In the genomic region with DNA sequence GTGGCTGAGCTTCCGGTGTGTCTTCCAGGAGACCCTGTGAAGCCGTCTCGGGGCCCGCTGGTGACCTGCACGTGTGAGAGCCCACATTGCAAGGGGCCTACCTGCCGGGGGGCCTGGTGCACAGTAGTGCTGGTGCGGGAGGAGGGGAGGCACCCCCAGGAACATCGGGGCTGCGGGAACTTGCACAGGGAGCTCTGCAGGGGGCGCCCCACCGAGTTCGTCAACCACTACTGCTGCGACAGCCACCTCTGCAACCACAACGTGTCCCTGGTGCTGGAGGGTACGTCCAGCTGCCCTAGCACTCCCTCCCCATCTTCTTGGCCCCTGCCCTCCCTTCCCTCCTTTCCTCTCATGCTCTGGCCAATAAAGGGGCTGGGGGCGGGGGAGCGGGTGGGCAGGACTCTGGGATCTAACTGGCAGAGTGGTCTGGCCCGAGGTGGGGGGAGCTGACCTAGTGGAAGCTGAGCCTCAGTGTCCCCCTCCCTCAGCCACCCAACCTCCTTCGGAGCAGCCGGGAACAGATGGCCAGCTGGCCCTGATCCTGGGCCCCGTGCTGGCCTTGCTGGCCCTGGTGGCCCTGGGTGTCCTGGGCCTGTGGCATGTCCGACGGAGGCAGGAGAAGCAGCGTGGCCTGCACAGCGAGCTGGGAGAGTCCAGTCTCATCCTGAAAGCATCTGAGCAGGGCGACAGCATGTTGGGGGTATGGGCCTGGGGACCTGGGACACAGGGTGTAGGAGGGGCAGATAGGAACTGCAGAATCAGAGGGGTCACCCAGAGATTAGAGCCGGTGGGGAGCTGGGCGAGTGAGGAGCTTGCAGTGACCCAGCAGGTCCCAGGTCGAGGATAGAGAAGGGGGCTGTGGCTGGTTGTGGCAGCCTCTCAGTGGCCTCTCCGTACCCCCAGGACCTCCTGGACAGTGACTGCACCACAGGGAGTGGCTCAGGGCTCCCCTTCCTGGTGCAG, we compare ENCODE assay signal across 14 cellular contexts. TPM values are rescaled to one million over a fixed set of nuclear protein-coding genes. Genes with fewer than 3 reads are reported as not detected.
A peak's percentile ranks its signal among the peaks of the same experiment; 100 is the strongest.
DNase-seq lines count a peak whose midpoint lies in the region; ATAC-seq and TF ChIP-seq lines count a peak whose summit lies in the region.
"Had no signal": no experiment of that assay in that cellular context is flagged by ENCODE, and none has a peak within 500 bp of the region (broad histone marks: within the 10 kb centered on the region; RNA-seq: fewer than 3 reads in every experiment).

No MANE protein-coding gene starts in this region.

- no peaks in the 10 kb centered on the region for H3K9me3 Mint-ChIP-seq in endodermal cell

- 84 to 90% methylated on average over 14 to 30 of the region's 30 CpGs for WGBS in endodermal cell (ENCODE audit: insufficient coverage in 1 of 2, insufficient read length in 1 of 2), 2 experiments

- TF ChIP-seq CTCF in right atrium auricular region (IDR thresholded peaks at IDR 0.05), result no peak
- peak; percentile 71 for TF ChIP-seq CTCF in endodermal cell (conservative IDR thresholded peaks at IDR 0.05)

- peaks cover 43% of the 10 kb centered on the region for H3K27me3 Mint-ChIP-seq in endodermal cell (ENCODE audit: insufficient read depth)

- no peaks in the 10 kb centered on the region for H3K27me3 ChIP-seq in right atrium auricular region
- H3K27me3 ChIP-seq in endodermal cell (ENCODE audit: control insufficient read depth, insufficient read depth, low read length, poor library complexity, severe bottlenecking), result peaks cover 13% of the 10 kb centered on the region

- H3K27ac Mint-ChIP-seq in endodermal cell, result no peak overlapping the region
- H3K27ac Mint-ChIP-seq: activated CD8-positive, alpha-beta memory T cell treated with anti-CD3 and anti-CD28 coated beads, Interleukin-2, amount 10 ng/mL, durations not matched to agents 7 days and 5 days had no signal

- intact Hi-C loops in Right ventricle myocardium inferior (cut with DNase I), result no loop called here

- H3K4me1 ChIP-seq in right atrium auricular region, result peaks cover 0 to 72% of the 10 kb centered on the region in 2 donors
- peaks cover 6% of the 10 kb centered on the region for H3K4me1 ChIP-seq in endodermal cell (ENCODE audit: control insufficient read depth, insufficient read depth, low read length)

- H3K36me3 ChIP-seq in right atrium auricular region, result peaks cover 25% of the 10 kb centered on the region
- no peaks in the 10 kb centered on the region for H3K36me3 ChIP-seq in endodermal cell (ENCODE audit: control insufficient read depth, insufficient read depth, low read length)

- H3K9ac ChIP-seq in endodermal cell (ENCODE audit: extremely low read depth, low read length, poor library complexity, severe bottlenecking), result no peak overlapping the region

- peaks cover 8% of the 10 kb centered on the region for H3K4me1 Mint-ChIP-seq in endodermal cell
- H3K4me1 Mint-ChIP-seq: activated CD8-positive, alpha-beta memory T cell treated with anti-CD3 and anti-CD28 coated beads, Interleukin-2, amount 10 ng/mL, durations not matched to agents 7 days and 5 days had no signal

- no peaks in the 10 kb centered on the region for H3K9me3 ChIP-seq in right atrium auricular region
- no peaks in the 10 kb centered on the region for H3K9me3 ChIP-seq in endodermal cell (ENCODE audit: control insufficient read depth, low read length)

- no peak for ATAC-seq in Right ventricle myocardium inferior
- ATAC-seq: activated CD8-positive, alpha-beta memory T cell treated with anti-CD3 and anti-CD28 coated beads, Interleukin-2, amount 10 ng/mL, durations not matched to agents 7 days and 5 days had no signal

- peak; percentile 53 for DNase-seq in Right ventricle myocardium inferior (ENCODE audit: missing footprints)
- no peak for DNase-seq in right atrium auricular region (ENCODE audit: low spot score)
- peak; percentile 86 for DNase-seq in endodermal cell
- peak; percentile 75 for DNase-seq in mesenteric fat pad (ENCODE audit: low spot score)
- no peak for DNase-seq in NCI-H524 treated with DMSO at 0.1 percent for 48 hours (lab: John Stamatoyannopoulos, UW)
- DNase-seq in HCEC 1CT, result no peak
- no peak for DNase-seq in mucosa of gallbladder (ENCODE audit: low spot score)
- no peak for DNase-seq in NCI-H526 treated with DMSO at 0.1 percent for 48 hours (lab: John Stamatoyannopoulos, UW)
- DNase-seq: activated CD8-positive, alpha-beta memory T cell treated with anti-CD3 and anti-CD28 coated beads, Interleukin-2, amount 10 ng/mL, durations not matched to agents 7 days and 5 days; glutamatergic neuron; mammary epithelial cell; T-helper 9 cell had no signal

- H3K27ac ChIP-seq in right atrium auricular region, result no peak overlapping the region
- no peak overlapping the region for H3K27ac ChIP-seq in endodermal cell (ENCODE audit: low read depth, low read length)

- H3K4me3 ChIP-seq in right atrium auricular region (peak overlapping the region in 1 of 2 donors; percentile 19), endodermal cell (ENCODE audit: low read length) (no peak overlapping the region)

- no peaks in the 10 kb centered on the region for H3K36me3 Mint-ChIP-seq in endodermal cell (ENCODE audit: low read depth)
- H3K36me3 Mint-ChIP-seq: activated CD8-positive, alpha-beta memory T cell treated with anti-CD3 and anti-CD28 coated beads, Interleukin-2, amount 10 ng/mL, durations not matched to agents 7 days and 5 days had no signal

- H3K4me3 Mint-ChIP-seq in endodermal cell, result no peak overlapping the region
- H3K4me3 Mint-ChIP-seq: activated CD8-positive, alpha-beta memory T cell treated with anti-CD3 and anti-CD28 coated beads, Interleukin-2, amount 10 ng/mL, durations not matched to agents 7 days and 5 days had no signal

RNA-seq across cellular contexts. Expression of gene ACVRL1, which starts 6.0 kb away (rescaled TPM):
- total RNA-seq in Right ventricle myocardium inferior (49.6 TPM), right atrium auricular region (10 to 100 TPM; 48.1 to 57.5 TPM), endodermal cell (under 1 TPM; 0.42 to 0.64 TPM), mesenteric fat pad (85.2 TPM), mucosa of gallbladder (37.1 TPM)
- 1.00 TPM for polyA plus RNA-seq in endodermal cell (2013, experiment 1 of 2)
- 1.4 TPM for polyA plus RNA-seq in endodermal cell (2013, experiment 2 of 2)
- total RNA-seq: activated CD8-positive, alpha-beta memory T cell treated with anti-CD3 and anti-CD28 coated beads, Interleukin-2, amount 10 ng/mL, durations not matched to agents 7 days and 5 days had no signal
- polyA plus RNA-seq: mammary epithelial cell had no signal

RNA-seq across cellular contexts. Expression of gene ANKRD33, which starts 25.4 kb away (rescaled TPM):
- not detected for total RNA-seq in Right ventricle myocardium inferior
- total RNA-seq in right atrium auricular region, result not detected
- total RNA-seq in endodermal cell, result under 1 TPM in 1 of 2 donors, not detected in 1; 0.46 TPM
- 0.28 TPM for polyA plus RNA-seq in endodermal cell (2013, experiment 1 of 2)
- polyA plus RNA-seq in endodermal cell (2013, experiment 2 of 2), result 0.62 TPM
- not detected for total RNA-seq in mesenteric fat pad
- total RNA-seq in mucosa of gallbladder, result not detected
- total RNA-seq: activated CD8-positive, alpha-beta memory T cell treated with anti-CD3 and anti-CD28 coated beads, Interleukin-2, amount 10 ng/mL, durations not matched to agents 7 days and 5 days; HT1080; mammary epithelial cell had no signal
- polyA plus RNA-seq: AG04450, mammary epithelial cell had no signal

RNA-seq across cellular contexts. Expression of gene ACVR1B, which starts 38.1 kb away (rescaled TPM):
- total RNA-seq in Right ventricle myocardium inferior, result 10.8 TPM
- 10 to 100 TPM in 1 of 2 donors, 1 to 10 TPM in 1; 8.2 to 12.5 TPM for total RNA-seq in right atrium auricular region
- total RNA-seq in endodermal cell, result 10 to 100 TPM; 48.6 to 59.3 TPM
- 33.5 TPM for polyA plus RNA-seq in endodermal cell (2013, experiment 1 of 2)
- polyA plus RNA-seq in endodermal cell (2013, experiment 2 of 2), result 28.8 TPM
- 40.9 TPM for total RNA-seq in mesenteric fat pad
- total RNA-seq in mucosa of gallbladder, result 49.8 TPM

Comparison
In these comparisons a context has a peak if more than half of its experiments do, and no peak if none do; other contexts are left out.
1. DNase-seq: peak in Right ventricle myocardium inferior (single experiment), endodermal cell (single experiment) and mesenteric fat pad (single experiment); none in right atrium auricular region (single experiment), NCI-H524 treated with DMSO at 0.1 percent for 48 hours (single experiment), HCEC 1CT (single experiment), mucosa of gallbladder (single experiment) and NCI-H526 treated with DMSO at 0.1 percent for 48 hours (single experiment).
2. RNA of gene ACVRL1, which starts 6.0 kb away (total RNA-seq): 85.2 TPM in mesenteric fat pad (single experiment), 48.1 to 57.5 TPM in right atrium auricular region, 49.6 TPM in Right ventricle myocardium inferior (single experiment) and 37.1 TPM in mucosa of gallbladder (single experiment); 0.42 to 0.64 TPM in endodermal cell; every median in the first group is over 10 times any median in the second.